Comparison of ENCODE assay signal across 10 cellular contexts in genomic region chr6:134352786-134353480, GRCh38. TPM values are rescaled to one million over a fixed set of nuclear protein-coding genes. Genes with fewer than 3 reads are reported as not detected.
DNase-seq lines count a peak whose midpoint lies in the region; ATAC-seq and TF ChIP-seq lines count a peak whose summit lies in the region.
"Had no signal": no experiment of that assay in that cellular context is flagged by ENCODE, and none has a peak within 500 bp of the region (broad histone marks: within the 10 kb centered on the region; RNA-seq: fewer than 3 reads in every experiment).

No MANE protein-coding gene starts in this region.

- no peak overlapping the region for H3K4me2 ChIP-seq in SK-N-SH

- no peak for TF ChIP-seq EP300 in SK-N-SH (IDR thresholded peaks at IDR 0.05; ENCODE audit: borderline replicate concordance in 1 of 2, low read depth in 1 of 2, low read length in 1 of 2)
- TF ChIP-seq EP300 in gastroesophageal sphincter (IDR thresholded peaks at IDR 0.05) = no peak

- no peaks in the 10 kb centered on the region for H3K27me3 Mint-ChIP-seq in stimulated activated memory B cell treated with anti-CD40 and anti-IgM and Interleukin-4, amounts not matched to agents 10 μg/mL and 1 μg/mL and 100 μg/mL, for 72 hours

- no peaks in the 10 kb centered on the region for H3K9me2 ChIP-seq in SK-N-SH

- H3F3A ChIP-seq in SK-N-SH (replicated peaks; ENCODE audit: insufficient read depth) = peaks cover 21% of the 10 kb centered on the region

- H2AFZ ChIP-seq in SK-N-SH (ENCODE audit: low read depth) = peak overlapping the region; percentile 8; the same call in 1 of the 2 replicates

- no peak overlapping the region for H3K4me3 Mint-ChIP-seq in stimulated activated memory B cell treated with anti-CD40 and anti-IgM and Interleukin-4, amounts not matched to agents 10 μg/mL and 1 μg/mL and 100 μg/mL, for 72 hours

- peaks cover 5% of the 10 kb centered on the region for H3K36me3 Mint-ChIP-seq in stimulated activated memory B cell treated with anti-CD40 and anti-IgM and Interleukin-4, amounts not matched to agents 10 μg/mL and 1 μg/mL and 100 μg/mL, for 72 hours

- peaks cover 8% of the 10 kb centered on the region for H3K4me1 Mint-ChIP-seq in stimulated activated memory B cell treated with anti-CD40 and anti-IgM and Interleukin-4, amounts not matched to agents 10 μg/mL and 1 μg/mL and 100 μg/mL, for 72 hours

- no peak for ATAC-seq in stimulated activated memory B cell treated with anti-CD40 and anti-IgM and Interleukin-4, amounts not matched to agents 10 μg/mL and 1 μg/mL and 100 μg/mL, for 72 hours
- no peak for ATAC-seq in gastroesophageal sphincter

- H3K27ac ChIP-seq in SK-N-SH (ENCODE audit: low read depth in 2 of 2, low read length in 1 of 2) (peak overlapping the region in 1 of 2 experiments; percentile 80; a peak in 2 of 4 replicates), gastroesophageal sphincter (no peak overlapping the region)

- H3K4me1 ChIP-seq in SK-N-SH (ENCODE audit: control insufficient read depth in 1 of 2, insufficient read depth in 2 of 2, low read depth in 1 of 2, low read length in 1 of 2) (peaks cover 0 to 4% of the 10 kb centered on the region in 2 experiments; a peak in 1 of 4 replicates), gastroesophageal sphincter (no peaks in the 10 kb centered on the region)

- peak; percentile 19 for DNase-seq in activated naive CD4-positive, alpha-beta T cell treated with Interleukin-2 at 50 U/mL for 16 hours
- no peak for DNase-seq in activated naive CD4-positive, alpha-beta T cell (lab: John Stamatoyannopoulos, UW)
- no peak for DNase-seq in SK-N-SH
- peak; percentile 95 for DNase-seq in fibroblast of mammary gland (ENCODE audit: low read depth)
- no peak for DNase-seq in activated effector memory CD4-positive, alpha-beta T cell treated with anti-CD3 and anti-CD28 coated beads, Interleukin-2, amount 50 U/mL, for 16 hours
- no peak for DNase-seq in anterior cingulate cortex (lab: John Stamatoyannopoulos, UW)
- DNase-seq: stimulated activated naive CD4-positive, alpha-beta T cell treated with Interleukin-2 at 50 U/mL for 16 hours had no signal

- no peak for TF ChIP-seq RAD21 in SK-N-SH (IDR thresholded peaks at IDR 0.05; ENCODE audit: low read length)

- POLR2A ChIA-PET in SK-N-SH (lab: Yijun Ruan, JAX) = no interaction called here

- H3K9me3 Mint-ChIP-seq in stimulated activated memory B cell treated with anti-CD40 and anti-IgM and Interleukin-4, amounts not matched to agents 10 μg/mL and 1 μg/mL and 100 μg/mL, for 72 hours = peaks cover 9% of the 10 kb centered on the region

- H3K9me3 ChIP-seq in SK-N-SH (no peaks in the 10 kb centered on the region), gastroesophageal sphincter (no peaks in the 10 kb centered on the region)

- TF ChIP-seq POLR2A in gastroesophageal sphincter (IDR thresholded peaks at IDR 0.05) = no peak

- H3K27me3 ChIP-seq in SK-N-SH (ENCODE audit: insufficient read depth) (no peaks in the 10 kb centered on the region), gastroesophageal sphincter (no peaks in the 10 kb centered on the region)

- no peak for TF ChIP-seq CTCF in SK-N-SH (IDR thresholded peaks at IDR 0.05)
- TF ChIP-seq CTCF in fibroblast of mammary gland (conservative IDR thresholded peaks at IDR 0.05; ENCODE audit: control insufficient read depth, insufficient read depth, low read depth, low read length) = no peak
- no peak for TF ChIP-seq CTCF in gastroesophageal sphincter (IDR thresholded peaks at IDR 0.05)

- 42% methylated on average over 4 of the region's 4 CpGs for WGBS in SK-N-SH (ENCODE audit: low lambda C conversion rate)
- WGBS in gastroesophageal sphincter (ENCODE audit: low coverage in 1 of 2), 2 donors = 72 to 81% methylated on average over 2 to 4 of the region's 4 CpGs

- H3K27ac Mint-ChIP-seq in stimulated activated memory B cell treated with anti-CD40 and anti-IgM and Interleukin-4, amounts not matched to agents 10 μg/mL and 1 μg/mL and 100 μg/mL, for 72 hours = peak overlapping the region; percentile 20
- H3K27ac Mint-ChIP-seq: progenitor cell of endocrine pancreas had no signal

- H3K79me2 ChIP-seq in SK-N-SH (ENCODE audit: insufficient read depth) = no peaks in the 10 kb centered on the region

- no peaks in the 10 kb centered on the region for H4K20me1 ChIP-seq in SK-N-SH (ENCODE audit: insufficient read depth)

- no peaks in the 10 kb centered on the region for H3K36me3 ChIP-seq in SK-N-SH (replicated peaks in 1 of 2; ENCODE audit: control insufficient read depth in 1 of 2, insufficient read depth in 2 of 2, low read length in 1 of 2)
- H3K36me3 ChIP-seq in gastroesophageal sphincter = no peaks in the 10 kb centered on the region

- H3K9ac ChIP-seq in SK-N-SH = peak overlapping the region; percentile 7; the same call in 1 of the 2 replicates

- CTCF ChIA-PET in SK-N-SH (lab: Yijun Ruan, JAX) = interaction anchor here (0.7 to 1.1 kb wide), 2 partner anchors 287 to 384 kb away, joined by 3 to 4 read pairs; no protein-coding TSS in a partner anchor

- no peak overlapping the region for H3K4me3 ChIP-seq in SK-N-SH (ENCODE audit: low read depth in 2 of 2, low read length in 1 of 2)
- no peak overlapping the region for H3K4me3 ChIP-seq in fibroblast of mammary gland (ENCODE audit: control insufficient read depth, low read depth, low read length)
- H3K4me3 ChIP-seq in gastroesophageal sphincter = no peak overlapping the region

TF ChIP-seq in SK-N-SH, 30 proteins besides CTCF, POLR2A, EP300 and RAD21:
- TF ChIP-seq PBX3 (IDR thresholded peaks at IDR 0.05) = peak; percentile 63
- peak; percentile 39; the same call in 1 of the 2 replicates for TF ChIP-seq FOSL2 (IDR thresholded peaks at IDR 0.05; ENCODE audit: borderline replicate concordance, low read depth)
- peak; percentile 55 for TF ChIP-seq TCF12 (IDR thresholded peaks at IDR 0.05)
- no peak for TF ChIP-seq TEAD4 (IDR thresholded peaks at IDR 0.05; ENCODE audit: borderline replicate concordance, insufficient read depth)

RNA-seq across cellular contexts. Expression of gene SGK1, which starts 35.0 kb away (rescaled TPM):
- 440 and 472 TPM in 2 replicates for polyA plus RNA-seq in SK-N-SH (2012; rRNA removed)
- polyA plus RNA-seq in SK-N-SH (2012; cell fraction: cytosol; rRNA removed) = 206 and 222 TPM in 2 replicates
- 1,254 and 1,455 TPM in 2 replicates for polyA plus RNA-seq in SK-N-SH (2012; cell fraction: nucleus; rRNA removed)
- total RNA-seq in gastroesophageal sphincter = 10 to 100 TPM; 15.1 to 38.2 (median 25.5) TPM

Comparison
In these comparisons a context has a peak if more than half of its experiments do, and no peak if none do; other contexts are left out.
1. DNase-seq: peak in activated naive CD4-positive, alpha-beta T cell treated with Interleukin-2 at 50 U/mL for 16 hours (single experiment) and fibroblast of mammary gland (single experiment); none in activated naive CD4-positive, alpha-beta T cell (0 of 4), SK-N-SH (single experiment), activated effector memory CD4-positive, alpha-beta T cell treated with anti-CD3 and anti-CD28 coated beads, Interleukin-2, amount 50 U/mL, for 16 hours (single experiment) and anterior cingulate cortex (0 of 58).